In genomic region chr12:121273364-121273896, GRCh38 we compare ENCODE assay signal across 21 cellular contexts.
"Had no signal": no experiment of that assay in that cellular context is flagged by ENCODE, and none has a peak within 500 bp of the region (broad histone marks: within the 10 kb centered on the region; RNA-seq: fewer than 3 reads in every experiment).

No MANE protein-coding gene starts in this region.

- H3K9me3 Mint-ChIP-seq: dendritic cell treated with granulocyte-macrophage colony-stimulating factor and Interleukin-4, amounts not matched to agents 40 ng/mL and 50 ng/mL, for 4 days; effector memory CD8-positive, alpha-beta T cell; immature natural killer cell; memory B cell; naive B cell; nephron had no signal

- H3K27ac Mint-ChIP-seq: dendritic cell treated with granulocyte-macrophage colony-stimulating factor and Interleukin-4, amounts not matched to agents 40 ng/mL and 50 ng/mL, for 4 days; effector memory CD8-positive, alpha-beta T cell; immature natural killer cell; memory B cell; nephron had no signal

- H3K4me1 ChIP-seq: tibial artery, uterus had no signal

- H3K4me3 ChIP-seq: esophagus squamous epithelium, gastroesophageal sphincter, left ventricle myocardium inferior, lower lobe of right lung, ovary, suprapubic skin, tibial artery, upper lobe of left lung, uterus had no signal

- H3K27me3 Mint-ChIP-seq: dendritic cell treated with granulocyte-macrophage colony-stimulating factor and Interleukin-4, amounts not matched to agents 40 ng/mL and 50 ng/mL, for 4 days; effector memory CD8-positive, alpha-beta T cell; memory B cell; naive B cell had no signal

- H3K9me3 ChIP-seq: esophagus squamous epithelium, gastroesophageal sphincter, left ventricle myocardium inferior, lower lobe of right lung, ovary, suprapubic skin, tibial artery, upper lobe of left lung, uterus had no signal

- H3K27me3 ChIP-seq: esophagus squamous epithelium, gastroesophageal sphincter, ovary, suprapubic skin, tibial artery, upper lobe of left lung, uterus had no signal

- H3K27ac ChIP-seq: esophagus squamous epithelium, gastroesophageal sphincter, left ventricle myocardium inferior, lower lobe of right lung, ovary, suprapubic skin, tibial artery, upper lobe of left lung, uterus had no signal

- H3K4me1 Mint-ChIP-seq: immature natural killer cell, nephron had no signal

- ATAC-seq: effector memory CD8-positive, alpha-beta T cell; gastroesophageal sphincter; lower lobe of right lung; stimulated activated naive CD8-positive, alpha-beta T cell treated with anti-CD3 and anti-CD28 coated beads, Interleukin-15, Interleukin-2, amounts not matched to agents 100 U/mL and 50 U/mL, for 24 hours had no signal

- H3K4me3 Mint-ChIP-seq: dendritic cell treated with granulocyte-macrophage colony-stimulating factor and Interleukin-4, amounts not matched to agents 40 ng/mL and 50 ng/mL, for 4 days; effector memory CD8-positive, alpha-beta T cell; immature natural killer cell; memory B cell; naive B cell; nephron had no signal

- DNase-seq: effector memory CD8-positive, alpha-beta T cell; esophagus squamous epithelium; foreskin fibroblast; glutamatergic neuron; immature natural killer cell; left ventricle myocardium inferior; lower lobe of right lung; naive B cell; nucleus accumbens; small intestine; stimulated activated CD4-positive, alpha-beta T cell treated with anti-CD3 and anti-CD28 coated beads, Interleukin-12 subunit alpha, Interleukin-12 subunit beta, amount 100 ng/mL, for 4 hours; stimulated activated naive CD8-positive, alpha-beta T cell treated with anti-CD3 and anti-CD28 coated beads, Interleukin-15, Interleukin-2, amounts not matched to agents 100 U/mL and 50 U/mL, for 24 hours; tibial artery; uterus had no signal

- H3K36me3 ChIP-seq: ovary, uterus had no signal
